ENCODE assay signal across 8 cellular contexts in the genomic region with DNA sequence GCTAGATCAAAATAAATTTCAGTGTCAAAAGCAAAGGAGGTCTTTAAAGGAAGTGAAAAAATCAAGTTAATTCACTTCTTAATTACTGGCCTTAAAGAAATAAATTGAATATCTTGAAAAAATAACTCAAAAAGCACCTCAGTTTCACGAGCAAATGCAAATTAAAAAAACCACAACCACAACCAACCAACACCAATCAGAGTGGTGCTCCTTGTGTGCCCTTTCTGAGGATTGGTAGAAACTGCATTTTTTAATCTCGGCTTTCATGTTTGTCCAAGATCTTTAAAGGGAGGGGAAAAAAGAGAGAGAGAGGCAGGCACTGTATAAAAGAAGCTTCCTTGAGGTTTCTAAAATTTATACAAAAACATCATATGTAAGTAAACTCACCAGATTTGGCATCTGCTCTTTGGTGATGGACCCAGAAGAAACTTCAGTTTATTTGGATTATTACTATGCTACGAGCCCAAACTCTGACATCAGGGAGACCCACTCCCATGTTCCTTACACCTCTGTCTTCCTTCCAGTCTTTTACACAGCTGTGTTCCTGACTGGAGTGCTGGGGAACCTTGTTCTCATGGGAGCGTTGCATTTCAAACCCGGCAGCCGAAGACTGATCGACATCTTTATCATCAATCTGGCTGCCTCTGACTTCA. TPM values are rescaled to one million over a fixed set of nuclear protein-coding genes. Genes with fewer than 3 reads are reported as not detected.
A peak's percentile ranks its signal among the peaks of the same experiment; 100 is the strongest.
DNase-seq lines count a peak whose midpoint lies in the region; ATAC-seq and TF ChIP-seq lines count a peak whose summit lies in the region.
"Had no signal": no experiment of that assay in that cellular context is flagged by ENCODE, and none has a peak within 500 bp of the region (broad histone marks: within the 10 kb centered on the region; RNA-seq: fewer than 3 reads in every experiment).

A gene (plus strand): TSS at position 357 of the 653 bp plus-strand sequence. CDS start 56 bp downstream, at position 413.

- no peak for TF ChIP-seq CTCF in progenitor cell of endocrine pancreas (IDR thresholded peaks at IDR 0.05; ENCODE audit: unreplicated experiment)

- H3K27ac Mint-ChIP-seq in progenitor cell of endocrine pancreas, result peak within 1 kb of the TSS; percentile 71

- DNase-seq in M059J (ENCODE audit: low read depth), result peak; percentile 67
- DNase-seq in progenitor cell of endocrine pancreas (ENCODE audit: low spot score, unreplicated experiment), result no peak
- no peak for DNase-seq in SK-N-DZ (ENCODE audit: low spot score)
- no peak for DNase-seq in NCI-H146 (lab: John Stamatoyannopoulos, UW)
- DNase-seq in iPS-NIHi7 (ENCODE audit: extremely low spot score), result no peak

- H3K27me3 Mint-ChIP-seq in progenitor cell of endocrine pancreas, result no peaks in the 10 kb centered on the region

- H3K4me1 Mint-ChIP-seq in progenitor cell of endocrine pancreas (ENCODE audit: low read depth), result peaks cover 4% of the 10 kb centered on the region

- ATAC-seq in GM18868 (IDR thresholded peaks at IDR 0.05; ENCODE audit: unreplicated experiment) (peak; percentile 27), GM21723 (IDR thresholded peaks at IDR 0.05; ENCODE audit: unreplicated experiment) (peak; percentile 37)

- H3K4me3 Mint-ChIP-seq in progenitor cell of endocrine pancreas (ENCODE audit: low read depth), result no peak within 1 kb of the TSS

- no peaks in the 10 kb centered on the region for H3K36me3 Mint-ChIP-seq in progenitor cell of endocrine pancreas (ENCODE audit: insufficient read depth)

- no peaks in the 10 kb centered on the region for H3K9me3 Mint-ChIP-seq in progenitor cell of endocrine pancreas (ENCODE audit: low read depth)

RNA-seq across cellular contexts. Expression of the gene that starts here (rescaled TPM):
- total RNA-seq in M059J (2014; rRNA removed; shearing (Covaris generic)), result 27.8 and 41.3 TPM in 2 replicates
- total RNA-seq in progenitor cell of endocrine pancreas, result not detected in 2 replicates
- 1.9 and 2.3 TPM in 2 replicates for polyA plus RNA-seq in SK-N-DZ (2014; cell fraction: cytosol; rRNA removed)
- polyA plus RNA-seq in SK-N-DZ (2014; cell fraction: nucleus; rRNA removed), result 1.5 and 2.2 TPM in 2 replicates
- total RNA-seq: cardiac muscle cell had no signal
- polyA plus RNA-seq: cardiac muscle cell had no signal

Comparison
In these comparisons a context has a peak if more than half of its experiments do, and no peak if none do; other contexts are left out.
1. RNA of the gene that starts here (total RNA-seq): 27.8 to 41.3 TPM in M059J; not detected in progenitor cell of endocrine pancreas; every median in the first group is over 10 times any median in the second.